ENCODE assay signal across 8 cellular contexts in the genomic region with DNA sequence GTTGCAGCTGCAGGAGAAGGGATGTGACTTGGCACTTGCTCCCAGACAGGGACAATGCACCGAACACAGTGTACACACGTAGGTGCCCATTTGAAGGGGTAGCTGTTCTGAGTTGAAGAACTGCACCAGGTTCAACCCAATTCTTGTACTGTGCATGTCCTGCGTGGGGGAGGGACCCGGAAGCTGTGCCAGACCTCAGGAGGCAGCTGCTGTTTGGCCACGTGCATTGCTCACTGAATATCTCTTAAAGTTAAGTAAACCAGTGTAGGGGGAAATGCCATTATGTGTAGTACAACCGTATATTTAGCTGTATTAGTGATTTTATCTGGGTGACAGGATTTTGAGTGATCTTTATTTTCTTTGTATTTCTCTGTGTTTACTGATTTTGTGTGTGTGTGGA. TPM values are rescaled to one million over a fixed set of nuclear protein-coding genes. Genes with fewer than 3 reads are reported as not detected.
A peak's percentile ranks its signal among the peaks of the same experiment; 100 is the strongest.
DNase-seq lines count a peak whose midpoint lies in the region; ATAC-seq and TF ChIP-seq lines count a peak whose summit lies in the region.

No MANE protein-coding gene starts in this region.

- no TSS peak for BruUV-seq in Panc1 (replicated peaks; lab: Mats Ljungman, UMichigan)

- H3K9ac ChIP-seq in endocrine pancreas (ENCODE audit: control insufficient read depth, insufficient read depth, low read length) = no peak overlapping the region

- CTCF ChIA-PET in Panc1 (lab: Charles Lee) = interaction anchor here (0.6 to 1.9 kb wide), 3 partner anchors 163 to 1484 kb away, joined by 3 to 23 read pairs (median 3); no protein-coding TSS in a partner anchor

- H3K9me3 Mint-ChIP-seq in HFFc6 (no peaks in the 10 kb centered on the region), neural crest cell (no peaks in the 10 kb centered on the region)

- H3K9me3 ChIP-seq in Panc1 (ENCODE audit: control insufficient read depth, insufficient read depth, low read depth, low read length) (no peaks in the 10 kb centered on the region), endocrine pancreas (ENCODE audit: control insufficient read depth, low read length) (no peaks in the 10 kb centered on the region)

- H3K27ac Mint-ChIP-seq in HFFc6 = no peak overlapping the region
- H3K27ac Mint-ChIP-seq in neural crest cell (ENCODE audit: unreplicated experiment) = no peak overlapping the region

- H3K36me3 ChIP-seq in Panc1 (ENCODE audit: control insufficient read depth, insufficient read depth, low read length) (no peaks in the 10 kb centered on the region), endocrine pancreas (ENCODE audit: control insufficient read depth, insufficient read depth, low read length) (no peaks in the 10 kb centered on the region)

- intact Hi-C loops in Panc1 (cut with micrococcal nuclease; ENCODE audit: unreplicated experiment) = loop anchor here (2.0 kb wide), 1 partner anchor 165 kb away; no protein-coding TSS in a partner anchor

- peak overlapping the region; percentile 39 to 56 for H3K4me3 ChIP-seq in Panc1 (ENCODE audit: low read depth in 2 of 2, low read length in 2 of 2)
- peak overlapping the region; percentile 70 for H3K4me3 ChIP-seq in endocrine pancreas (ENCODE audit: control insufficient read depth, insufficient read depth, low read length)

- in situ Hi-C loops in Panc1 (cut with HindIII; ENCODE audit: low pct_unique_long_range_greater_than_20kb, low sequenced_read_pairs) = no loop called here

- TF ChIP-seq CTCF in HFFc6 (IDR thresholded peaks at IDR 0.05) (no peak), Panc1 (IDR thresholded peaks at IDR 0.05) (no peak), neural crest cell (conservative IDR thresholded peaks at IDR 0.05) (no peak)

- H3K27me3 Mint-ChIP-seq in HFFc6 (ENCODE audit: insufficient read depth) (no peaks in the 10 kb centered on the region; the same call in 1 of the 2 replicates), neural crest cell (ENCODE audit: low read depth) (peaks cover 48% of the 10 kb centered on the region)

- peak; percentile 20 for DNase-seq in Daoy (ENCODE audit: low read depth)
- DNase-seq in HFFc6 = no peak
- DNase-seq in Panc1 (ENCODE audit: low read depth, low spot score) = no peak
- no peak for DNase-seq in neural crest cell (ENCODE audit: low read depth, low spot score)
- DNase-seq in DMS79 (lab: John Stamatoyannopoulos, UW) = no peak
- DNase-seq in central memory CD4-positive, alpha-beta T cell = no peak
- no peak for DNase-seq in COLO829 (ENCODE audit: low spot score)

- peak; percentile 60; the same call in 1 of the 2 replicates for ATAC-seq in Panc1

- H3K4me1 ChIP-seq in Panc1 (ENCODE audit: control insufficient read depth, insufficient read depth, low read length) (no peaks in the 10 kb centered on the region), endocrine pancreas (ENCODE audit: control insufficient read depth, insufficient read depth, low read length) (no peaks in the 10 kb centered on the region)

- H3K36me3 Mint-ChIP-seq in HFFc6 (ENCODE audit: low read depth) (no peaks in the 10 kb centered on the region), neural crest cell (ENCODE audit: low read depth) (no peaks in the 10 kb centered on the region)

- H3K27ac ChIP-seq in Panc1 (ENCODE audit: low read length) = no peak overlapping the region

- H3K27me3 ChIP-seq in Panc1 (ENCODE audit: control insufficient read depth, insufficient read depth, low read length) (no peaks in the 10 kb centered on the region), endocrine pancreas (ENCODE audit: control insufficient read depth, insufficient read depth, low read length) (no peaks in the 10 kb centered on the region)

- H3K4me3 Mint-ChIP-seq in HFFc6 (peak overlapping the region; percentile 82), neural crest cell (peak overlapping the region; percentile 91)

- POLR2A ChIA-PET in Panc1 (lab: Charles Lee) = no interaction called here

- H3K4me1 Mint-ChIP-seq in HFFc6 (ENCODE audit: low read depth) (peaks cover 6% of the 10 kb centered on the region), neural crest cell (peaks cover 21% of the 10 kb centered on the region)

RNA-seq across cellular contexts. Expression of a gene that starts 12.0 kb away (rescaled TPM):
- total RNA-seq in Daoy (2014; rRNA removed; shearing (Covaris generic)) = 100 and 103 TPM in 2 replicates
- total RNA-seq in HFFc6 (2021; fragmentation: NEBNext Ultra II Directional; extraction: Animal tissue kit (Norgen Biotek cat#: 25700)) = 100 to 1,000 TPM in 4 of 6 experiments, 10 to 100 TPM in 2; 83.4 to 121 (median 110) TPM
- 95.8 TPM for total RNA-seq in Panc1 (2021; ENCODE audit: unreplicated experiment)
- polyA plus RNA-seq in Panc1 (2012; ENCODE audit: insufficient read length) = 86.5 TPM
- total RNA-seq in neural crest cell = 325 and 368 TPM in 2 replicates
